10 cellular contexts compared by ENCODE assay signal in the genomic region with DNA sequence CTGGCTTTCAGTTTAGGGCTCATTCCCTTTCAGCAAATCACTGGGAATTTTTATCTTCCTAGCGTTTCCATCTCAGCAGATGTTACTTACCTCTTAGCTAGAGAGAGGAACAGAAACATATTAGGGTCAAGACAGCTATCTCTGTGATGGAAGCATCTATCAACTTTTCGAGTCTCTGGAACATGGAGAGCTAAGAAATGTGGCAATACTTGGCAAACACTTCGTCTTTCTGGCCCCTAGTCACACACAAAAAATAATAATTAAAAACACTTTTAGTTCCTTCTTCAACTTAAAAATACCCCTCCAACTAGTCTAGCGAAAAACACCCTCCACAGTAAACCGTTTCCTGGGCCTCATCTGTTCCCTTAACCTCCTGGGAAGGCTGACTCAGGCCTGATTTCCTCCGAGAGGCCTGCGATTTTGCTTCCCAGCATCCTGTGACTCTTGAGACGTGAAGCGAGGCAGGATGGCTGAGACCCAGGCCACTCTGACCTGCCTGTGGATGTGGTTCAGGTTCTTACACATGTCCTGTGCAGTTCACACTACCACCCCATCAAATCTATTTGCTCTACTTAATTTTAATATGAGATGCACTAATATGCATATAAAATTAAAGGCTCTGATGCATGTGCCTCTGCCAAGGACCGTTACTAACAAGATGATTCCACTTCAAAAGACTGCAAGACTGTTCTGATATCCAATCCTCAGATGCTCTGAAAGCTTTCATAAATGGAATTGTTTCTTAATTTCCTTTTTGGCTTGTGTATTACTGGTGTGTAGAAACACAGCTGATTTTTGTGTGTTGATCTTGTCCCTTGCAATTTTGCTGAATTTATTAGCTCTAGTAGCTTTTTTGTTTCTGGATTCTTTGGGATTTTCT. TPM values are rescaled to one million over a fixed set of nuclear protein-coding genes. Genes with fewer than 3 reads are reported as not detected.
DNase-seq lines count a peak whose midpoint lies in the region; ATAC-seq, FAIRE-seq and TF ChIP-seq lines count a peak whose summit lies in the region.
"Had no signal": no experiment of that assay in that cellular context is flagged by ENCODE, and none has a peak within 500 bp of the region (broad histone marks: within the 10 kb centered on the region; RNA-seq: fewer than 3 reads in every experiment).

No MANE protein-coding gene starts in this region.

- CTCF ChIA-PET in activated CD8-positive, alpha-beta T cell treated with anti-CD3 and anti-CD28 coated beads, Interleukin-2, amount 10 ng/mL, durations not matched to agents 7 days and 5 days (lab: Charles Lee), result interaction anchor here (1.5 kb wide), 1 partner anchor 29 kb away, joined by 5 read pairs; no protein-coding TSS in a partner anchor

- peaks cover 56% of the 10 kb centered on the region for H3K4me1 ChIP-seq in astrocyte (ENCODE audit: insufficient read depth, low read length)
- H3K4me1 ChIP-seq in colonic mucosa, result peaks cover 5% of the 10 kb centered on the region

- no peak for ATAC-seq in activated CD8-positive, alpha-beta T cell treated with anti-CD3 and anti-CD28 coated beads, Interleukin-2, amount 10 ng/mL, durations not matched to agents 7 days and 5 days
- ATAC-seq in GM18873 (IDR thresholded peaks at IDR 0.05; ENCODE audit: low FRiP score, unreplicated experiment), result no peak

- peaks cover 41% of the 10 kb centered on the region for H3K4me1 Mint-ChIP-seq in astrocyte (ENCODE audit: low read depth, unreplicated experiment)
- peaks cover 13% of the 10 kb centered on the region for H3K4me1 Mint-ChIP-seq in activated CD8-positive, alpha-beta T cell treated with anti-CD3 and anti-CD28 coated beads, Interleukin-2, amount 10 ng/mL, durations not matched to agents 7 days and 5 days (ENCODE audit: low read depth)

- peak overlapping the region; percentile 15 for H2AFZ ChIP-seq in astrocyte (ENCODE audit: low read depth, low read length)

- H3K79me2 ChIP-seq in astrocyte (ENCODE audit: insufficient read depth, low read length), result peaks cover 83% of the 10 kb centered on the region

- H3K4me3 Mint-ChIP-seq in astrocyte (ENCODE audit: unreplicated experiment), result no peak overlapping the region
- H3K4me3 Mint-ChIP-seq in activated CD8-positive, alpha-beta T cell treated with anti-CD3 and anti-CD28 coated beads, Interleukin-2, amount 10 ng/mL, durations not matched to agents 7 days and 5 days, result no peak overlapping the region
- H3K4me3 Mint-ChIP-seq: central memory CD8-positive, alpha-beta T cell had no signal

- H3K36me3 Mint-ChIP-seq in astrocyte (ENCODE audit: low read depth, unreplicated experiment), result no peaks in the 10 kb centered on the region
- H3K36me3 Mint-ChIP-seq in activated CD8-positive, alpha-beta T cell treated with anti-CD3 and anti-CD28 coated beads, Interleukin-2, amount 10 ng/mL, durations not matched to agents 7 days and 5 days (ENCODE audit: low read depth), result no peaks in the 10 kb centered on the region

- peak overlapping the region; percentile 93 for H3K4me2 ChIP-seq in astrocyte (ENCODE audit: low read length)

- peak; percentile 76 for DNase-seq in HCEC 1CT
- DNase-seq in astrocyte (ENCODE audit: low read depth), result peak; percentile 75
- DNase-seq in iris pigment epithelial cell (ENCODE audit: low read depth), result peak; percentile 81
- peak; percentile 12 for DNase-seq in superior temporal gyrus (ENCODE audit: extremely low spot score)
- no peak for DNase-seq in colonic mucosa
- DNase-seq in KBM-7, result no peak
- DNase-seq in activated CD8-positive, alpha-beta T cell treated with anti-CD3 and anti-CD28 coated beads, Interleukin-2, amount 10 ng/mL, durations not matched to agents 7 days and 5 days, result no peak
- DNase-seq: NCI-H2081 treated with DMSO at 0.1 percent for 48 hours had no signal

- H3K4me3 ChIP-seq in astrocyte (ENCODE audit: insufficient read depth, low read depth, low read length) (no peak overlapping the region), colonic mucosa (no peak overlapping the region)

- H3K36me3 ChIP-seq in astrocyte (ENCODE audit: insufficient read depth, low read length) (no peaks in the 10 kb centered on the region), colonic mucosa (no peaks in the 10 kb centered on the region)

- H3K9me3 Mint-ChIP-seq in astrocyte (ENCODE audit: unreplicated experiment), result no peaks in the 10 kb centered on the region
- H3K9me3 Mint-ChIP-seq in activated CD8-positive, alpha-beta T cell treated with anti-CD3 and anti-CD28 coated beads, Interleukin-2, amount 10 ng/mL, durations not matched to agents 7 days and 5 days (ENCODE audit: insufficient read depth), result no peaks in the 10 kb centered on the region
- H3K9me3 Mint-ChIP-seq: central memory CD8-positive, alpha-beta T cell had no signal

- H3K27ac Mint-ChIP-seq in astrocyte (ENCODE audit: unreplicated experiment), result peak overlapping the region; percentile 62
- no peak overlapping the region for H3K27ac Mint-ChIP-seq in activated CD8-positive, alpha-beta T cell treated with anti-CD3 and anti-CD28 coated beads, Interleukin-2, amount 10 ng/mL, durations not matched to agents 7 days and 5 days

- H3K27ac ChIP-seq in astrocyte (ENCODE audit: low read depth, low read length) (peak overlapping the region; percentile 85), colonic mucosa (no peak overlapping the region)

- peak overlapping the region; percentile 65 for H3K9ac ChIP-seq in astrocyte (ENCODE audit: low read length)
- no peak overlapping the region for H3K9ac ChIP-seq in colonic mucosa (ENCODE audit: low read depth in 2 of 2, low read length in 2 of 2)

- no peak for FAIRE-seq in astrocyte (lab: Jason Lieb, UNC)

- POLR2A ChIA-PET in activated CD8-positive, alpha-beta T cell treated with anti-CD3 and anti-CD28 coated beads, Interleukin-2, amount 10 ng/mL, durations not matched to agents 7 days and 5 days (lab: Charles Lee), result interaction anchor here (0.7 kb wide), 1 partner anchor 85 kb away, joined by 3 read pairs; no protein-coding TSS in a partner anchor

- TF ChIP-seq CTCF in astrocyte (IDR thresholded peaks at IDR 0.05; ENCODE audit: insufficient read depth, low read depth, low read length), result no peak
- no peak for TF ChIP-seq CTCF in colonic mucosa (IDR thresholded peaks at IDR 0.05)

- intact Hi-C loops in colonic mucosa (cut with DNase I), result no loop called here

- H4K20me1 ChIP-seq in astrocyte (ENCODE audit: insufficient read depth, low read length), result peaks cover 18% of the 10 kb centered on the region

- H3K27me3 ChIP-seq in astrocyte (ENCODE audit: insufficient read depth, low read length), result no peaks in the 10 kb centered on the region
- H3K27me3 ChIP-seq in colonic mucosa, result peaks cover 17% of the 10 kb centered on the region

- no peaks in the 10 kb centered on the region for H3K27me3 Mint-ChIP-seq in astrocyte (ENCODE audit: low read depth, unreplicated experiment)
- peaks cover 65% of the 10 kb centered on the region for H3K27me3 Mint-ChIP-seq in activated CD8-positive, alpha-beta T cell treated with anti-CD3 and anti-CD28 coated beads, Interleukin-2, amount 10 ng/mL, durations not matched to agents 7 days and 5 days (ENCODE audit: low read depth)

- in situ Hi-C loops in KBM-7 (cut with MboI; ENCODE audit: low pct_unique_long_range_greater_than_20kb, low sequenced_read_pairs), result no loop called here

- H3K9me3 ChIP-seq in astrocyte (ENCODE audit: insufficient read depth, low read depth, low read length) (no peaks in the 10 kb centered on the region), colonic mucosa (no peaks in the 10 kb centered on the region)

RNA-seq across cellular contexts. Expression of a gene that starts 3.5 kb away (rescaled TPM):
- total RNA-seq in astrocyte (79.7 and 85.2 TPM in 2 replicates), colonic mucosa (10 to 100 TPM; 17.9 to 24.1 TPM)
- total RNA-seq in activated CD8-positive, alpha-beta T cell treated with anti-CD3 and anti-CD28 coated beads, Interleukin-2, amount 10 ng/mL, durations not matched to agents 7 days and 5 days, result 1 to 10 TPM; 1.1 to 1.9 TPM

RNA-seq across cellular contexts. Expression of a gene that starts 35.5 kb away (rescaled TPM):
- total RNA-seq in astrocyte (289 and 317 TPM in 2 replicates), colonic mucosa (100 to 1,000 TPM; 186 to 376 TPM)
- 10 to 100 TPM; 78.7 to 80.9 TPM for total RNA-seq in activated CD8-positive, alpha-beta T cell treated with anti-CD3 and anti-CD28 coated beads, Interleukin-2, amount 10 ng/mL, durations not matched to agents 7 days and 5 days

Comparison
In these comparisons a context has a peak if more than half of its experiments do, and no peak if none do; other contexts are left out.
1. DNase-seq: peak in HCEC 1CT (single experiment), astrocyte (single experiment), iris pigment epithelial cell (single experiment) and superior temporal gyrus (single experiment); none in colonic mucosa (single experiment), KBM-7 (single experiment) and activated CD8-positive, alpha-beta T cell treated with anti-CD3 and anti-CD28 coated beads, Interleukin-2, amount 10 ng/mL, durations not matched to agents 7 days and 5 days (single experiment).
2. RNA of a gene that starts 3.5 kb away (total RNA-seq): 79.7 to 85.2 TPM in astrocyte and 17.9 to 24.1 TPM in colonic mucosa; 1.1 to 1.9 TPM in activated CD8-positive, alpha-beta T cell treated with anti-CD3 and anti-CD28 coated beads, Interleukin-2, amount 10 ng/mL, durations not matched to agents 7 days and 5 days; every median in the first group is over 4 times any median in the second.